In the genomic region with DNA sequence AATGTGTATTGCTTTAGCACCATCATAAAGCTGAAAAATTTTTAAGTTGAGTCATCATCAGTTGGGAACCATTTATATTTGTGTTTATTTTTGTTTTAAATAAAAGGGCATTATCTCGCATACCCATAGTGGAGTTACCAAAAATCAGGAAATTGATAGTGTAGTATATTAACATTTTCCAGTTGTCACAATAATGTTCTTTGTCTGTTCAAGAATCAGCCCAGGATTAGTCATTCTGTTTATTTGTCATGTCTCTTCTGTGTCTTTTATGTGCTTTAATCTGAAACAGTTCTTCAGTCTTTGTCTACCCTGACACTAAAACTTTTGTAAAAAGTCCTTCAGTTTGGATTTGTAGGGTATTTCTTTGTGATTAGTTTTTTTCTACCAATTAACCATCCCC, we compare ENCODE assay signal across 23 cellular contexts.
DNase-seq lines count a peak whose midpoint lies in the region; ATAC-seq and TF ChIP-seq lines count a peak whose summit lies in the region.
"Had no signal": no experiment of that assay in that cellular context is flagged by ENCODE, and none has a peak within 500 bp of the region (broad histone marks: within the 10 kb centered on the region; RNA-seq: fewer than 3 reads in every experiment).

No MANE protein-coding gene starts in this region.

- no peaks in the 10 kb centered on the region for H3K27me3 ChIP-seq in PC-3 (ENCODE audit: low read length)
- no peaks in the 10 kb centered on the region for H3K27me3 ChIP-seq in upper lobe of right lung
- H3K27me3 ChIP-seq: BLaER1 treated with 17β-estradiol and CSF1 and Interleukin-3, amounts not matched to agents 10 nM and 100 nM had no signal

- H3K36me3 Mint-ChIP-seq in T-helper 2 cell treated with Interferon-gamma antibody and Interleukin-4, amounts not matched to agents 5 μg/mL and 100 μg/mL, for 36 hours (ENCODE audit: low read depth) = no peaks in the 10 kb centered on the region
- H3K36me3 Mint-ChIP-seq: CD8-positive, alpha-beta T cell had no signal

- H3K4me1 Mint-ChIP-seq in T-helper 2 cell treated with Interferon-gamma antibody and Interleukin-4, amounts not matched to agents 5 μg/mL and 100 μg/mL, for 36 hours (ENCODE audit: low read depth) = no peaks in the 10 kb centered on the region
- H3K4me1 Mint-ChIP-seq: B cell had no signal

- intact Hi-C loops in PC-3 (cut with micrococcal nuclease) = loop anchor here (2.0 kb wide), 1 partner anchor 20 kb away; no protein-coding TSS in a partner anchor
- intact Hi-C loops in upper lobe of right lung (cut with DNase I) = no loop called here

- H3K4me3 ChIP-seq in PC-3 (ENCODE audit: low read length) = no peak overlapping the region
- H3K4me3 ChIP-seq in upper lobe of right lung = no peak overlapping the region
- H3K4me3 ChIP-seq: A549; BLaER1 treated with 17β-estradiol and CSF1 and Interleukin-3, amounts not matched to agents 10 nM and 100 nM; GM12878 had no signal

- H3K9me3 ChIP-seq in PC-3 (ENCODE audit: low read length) (no peaks in the 10 kb centered on the region), upper lobe of right lung (no peaks in the 10 kb centered on the region)
- H3K9me3 ChIP-seq: A549; BLaER1 treated with 17β-estradiol and CSF1 and Interleukin-3, amounts not matched to agents 10 nM and 100 nM had no signal

- no peaks in the 10 kb centered on the region for H3K79me2 ChIP-seq in PC-3 (ENCODE audit: low read length)

- H3K9ac ChIP-seq in PC-3 (ENCODE audit: low read length) = no peak overlapping the region
- H3K9ac ChIP-seq: BLaER1 treated with 17β-estradiol and CSF1 and Interleukin-3, amounts not matched to agents 10 nM and 100 nM had no signal

- H3K27ac ChIP-seq in PC-3 (ENCODE audit: low read length) = no peak overlapping the region
- no peak overlapping the region for H3K27ac ChIP-seq in upper lobe of right lung
- H3K27ac ChIP-seq: 22Rv1; A549; BLaER1 treated with 17β-estradiol and CSF1 and Interleukin-3, amounts not matched to agents 10 nM and 100 nM; C4-2B had no signal

- no peak overlapping the region for H3K4me2 ChIP-seq in PC-3 (ENCODE audit: low read length)
- H3K4me2 ChIP-seq: A549; BLaER1 treated with 17β-estradiol and CSF1 and Interleukin-3, amounts not matched to agents 10 nM and 100 nM had no signal

- H3K27ac Mint-ChIP-seq in T-helper 2 cell treated with Interferon-gamma antibody and Interleukin-4, amounts not matched to agents 5 μg/mL and 100 μg/mL, for 36 hours = no peak overlapping the region
- H3K27ac Mint-ChIP-seq: B cell; CD4-positive, alpha-beta T cell; CD8-positive, alpha-beta T cell had no signal

- POLR2A ChIA-PET in PC-3 (lab: Charles Lee; ENCODE audit: unreplicated experiment) = no interaction called here

- no peaks in the 10 kb centered on the region for H3K27me3 Mint-ChIP-seq in T-helper 2 cell treated with Interferon-gamma antibody and Interleukin-4, amounts not matched to agents 5 μg/mL and 100 μg/mL, for 36 hours (ENCODE audit: low read depth)
- H3K27me3 Mint-ChIP-seq: B cell; CD4-positive, alpha-beta T cell had no signal

- no peak overlapping the region for H3K4me3 Mint-ChIP-seq in T-helper 2 cell treated with Interferon-gamma antibody and Interleukin-4, amounts not matched to agents 5 μg/mL and 100 μg/mL, for 36 hours
- H3K4me3 Mint-ChIP-seq: B cell; CD4-positive, alpha-beta T cell; CD8-positive, alpha-beta T cell had no signal

- BruUV-seq in PC-3 (replicated peaks; lab: Mats Ljungman, UMichigan) = no TSS peak

- H4K20me1 ChIP-seq in PC-3 (ENCODE audit: low read length) = no peaks in the 10 kb centered on the region
- H4K20me1 ChIP-seq: BLaER1 treated with 17β-estradiol and CSF1 and Interleukin-3, amounts not matched to agents 10 nM and 100 nM had no signal

- no peak for TF ChIP-seq CTCF in PC-3 (conservative IDR thresholded peaks at IDR 0.05; ENCODE audit: low read depth, low read length)
- TF ChIP-seq CTCF in upper lobe of right lung (IDR thresholded peaks at IDR 0.05) = no peak

- no peaks in the 10 kb centered on the region for H3F3A ChIP-seq in PC-3 (ENCODE audit: low read length, unreplicated experiment)

- no peaks in the 10 kb centered on the region for H3K9me2 ChIP-seq in PC-3 (replicated peaks; ENCODE audit: low read length)

- CTCF ChIA-PET in PC-3 (lab: Charles Lee) = interaction anchor here (0.6 kb wide), 1 partner anchor 98 kb away, joined by 3 read pairs; no protein-coding TSS in a partner anchor

- in situ Hi-C loops in SK-MEL-5 (cut with HindIII; ENCODE audit: low pct_unique_long_range_greater_than_20kb, low sequenced_read_pairs) = no loop called here

- H2AFZ ChIP-seq in PC-3 (ENCODE audit: low read length) = no peak overlapping the region

- H3K36me3 ChIP-seq in PC-3 (ENCODE audit: low read depth, low read length) (no peaks in the 10 kb centered on the region), upper lobe of right lung (no peaks in the 10 kb centered on the region)
- H3K36me3 ChIP-seq: BLaER1 treated with 17β-estradiol and CSF1 and Interleukin-3, amounts not matched to agents 10 nM and 100 nM had no signal

- H3K4me1 ChIP-seq in PC-3 (ENCODE audit: insufficient read depth, low read length) (no peaks in the 10 kb centered on the region), upper lobe of right lung (no peaks in the 10 kb centered on the region)
- H3K4me1 ChIP-seq: A549 had no signal

- H3K9me3 Mint-ChIP-seq in T-helper 2 cell treated with Interferon-gamma antibody and Interleukin-4, amounts not matched to agents 5 μg/mL and 100 μg/mL, for 36 hours = peaks cover 44% of the 10 kb centered on the region

- DNase-seq in DMS53 (lab: John Stamatoyannopoulos, UW) (peak; percentile 9), DMS53 treated with DMSO at 0.1 percent for 48 hours (lab: John Stamatoyannopoulos, UW; ENCODE audit: unreplicated experiment) (no peak), PC-3 (peak; percentile 26), SK-MEL-5 (ENCODE audit: low read depth, low spot score) (peak; percentile 73), upper lobe of right lung (no peak)
- no peak for DNase-seq in T-helper 2 cell treated with Interferon-gamma antibody and Interleukin-4, amounts not matched to agents 5 μg/mL and 100 μg/mL, for 36 hours (ENCODE audit: low spot score)
- DNase-seq in activated CD4-positive, alpha-beta T cell treated with anti-CD3 and anti-CD28 coated beads, Interleukin-2, amount 50 U/mL, for 4 hours = no peak
- DNase-seq: AML-193; CD4-positive, alpha-beta T cell; CD8-positive, alpha-beta T cell; COR-L47; DMS 273 treated with DMSO at 0.1 percent for 48 hours; DMS153; DMS79; DND-41; EL; GDM1 had no signal

- peak; percentile 90 for ATAC-seq in PC-3
- no peak for ATAC-seq in upper lobe of right lung
- ATAC-seq: A549; CD8-positive, alpha-beta T cell; GM12878 had no signal

Comparison
In these comparisons a context has a peak if more than half of its experiments do, and no peak if none do; other contexts are left out.
1. DNase-seq: peak in DMS53 (single experiment), PC-3 (single experiment) and SK-MEL-5 (single experiment); none in DMS53 treated with DMSO at 0.1 percent for 48 hours (single experiment), T-helper 2 cell treated with Interferon-gamma antibody and Interleukin-4, amounts not matched to agents 5 μg/mL and 100 μg/mL, for 36 hours (single experiment), activated CD4-positive, alpha-beta T cell treated with anti-CD3 and anti-CD28 coated beads, Interleukin-2, amount 50 U/mL, for 4 hours (0 of 2) and upper lobe of right lung (single experiment).